Comparison of ENCODE assay signal across 18 cellular contexts in genomic region chr6:55734256-55734655, GRCh38.
DNase-seq lines count a peak whose midpoint lies in the region; ATAC-seq, FAIRE-seq and TF ChIP-seq lines count a peak whose summit lies in the region.
"Had no signal": no experiment of that assay in that cellular context is flagged by ENCODE, and none has a peak within 500 bp of the region (broad histone marks: within the 10 kb centered on the region; RNA-seq: fewer than 3 reads in every experiment).

No MANE protein-coding gene starts in this region.

- H3K9ac ChIP-seq in PC-3 (ENCODE audit: low read length) (no peak overlapping the region), mesendoderm (ENCODE audit: low read length) (no peak overlapping the region)

- CTCF ChIA-PET in Calu3 (lab: Charles Lee) (no interaction called here), PC-3 (lab: Charles Lee) (no interaction called here)

- H3K27ac ChIP-seq in PC-3 (ENCODE audit: low read length), result no peak overlapping the region
- no peak overlapping the region for H3K27ac ChIP-seq in mesendoderm (ENCODE audit: low read depth, low read length)
- H3K27ac ChIP-seq: C4-2B had no signal

- H3K18ac ChIP-seq in mesendoderm (ENCODE audit: low read length), result no peak overlapping the region

- H3K27me3 ChIP-seq in PC-3 (ENCODE audit: low read length), result no peaks in the 10 kb centered on the region
- no peaks in the 10 kb centered on the region for H3K27me3 ChIP-seq in bronchial epithelial cell (ENCODE audit: control insufficient read depth, insufficient read depth, low read length)
- H3K27me3 ChIP-seq in mesendoderm (ENCODE audit: insufficient read depth, low read length, poor library complexity), result no peaks in the 10 kb centered on the region

- no peak overlapping the region for H2BK5ac ChIP-seq in mesendoderm (ENCODE audit: low read length)

- peaks cover 18% of the 10 kb centered on the region for H3K4me1 Mint-ChIP-seq in Calu3 (ENCODE audit: low read depth, unreplicated experiment)

- POLR2A ChIA-PET in PC-3 (lab: Charles Lee; ENCODE audit: unreplicated experiment), result no interaction called here

- no peak overlapping the region for H3K4me3 Mint-ChIP-seq in Calu3 (ENCODE audit: low read depth, unreplicated experiment)

- H4K5ac ChIP-seq in mesendoderm (ENCODE audit: low read length), result no peak overlapping the region

- H3K36me3 Mint-ChIP-seq in Calu3 (ENCODE audit: insufficient read depth, unreplicated experiment), result no peaks in the 10 kb centered on the region

- no peak overlapping the region for H2AFZ ChIP-seq in PC-3 (ENCODE audit: low read length)

- H3K79me2 ChIP-seq in PC-3 (ENCODE audit: low read length), result no peaks in the 10 kb centered on the region
- H3K79me2 ChIP-seq in mesendoderm (ENCODE audit: control insufficient read depth, insufficient read depth, low read length), result no peaks in the 10 kb centered on the region

- TF ChIP-seq CTCF in Calu3 (IDR thresholded peaks at IDR 0.05; ENCODE audit: unreplicated experiment) (no peak), PC-3 (conservative IDR thresholded peaks at IDR 0.05; ENCODE audit: low read depth, low read length) (no peak), bronchial epithelial cell (IDR thresholded peaks at IDR 0.05; ENCODE audit: insufficient read depth, low read length, severe bottlenecking) (no peak)

- H4K20me1 ChIP-seq in PC-3 (ENCODE audit: low read length), result no peaks in the 10 kb centered on the region

- BruUV-seq in Calu3 (replicated peaks; lab: Mats Ljungman, UMichigan) (no TSS peak), PC-3 (replicated peaks; lab: Mats Ljungman, UMichigan) (no TSS peak)

- no peak overlapping the region for H3K23ac ChIP-seq in mesendoderm (ENCODE audit: low read length)

- FAIRE-seq in bronchial epithelial cell (lab: Jason Lieb, UNC) (no peak), RCC 7860 (lab: Jason Lieb, UNC) (no peak)
- FAIRE-seq: A204.1, HTR-8/SVneo had no signal

- intact Hi-C loops in Calu3 (cut with micrococcal nuclease; ENCODE audit: unreplicated experiment) (loop anchor here (10.0 kb wide), 1 partner anchor 131 kb away; no protein-coding TSS in a partner anchor), PC-3 (cut with micrococcal nuclease) (no loop called here)

- no peak overlapping the region for H4K8ac ChIP-seq in mesendoderm (ENCODE audit: low read depth, low read length)

- H3K4me2 ChIP-seq in PC-3 (ENCODE audit: low read length) (peak overlapping the region; percentile 42), mesendoderm (ENCODE audit: low read length) (no peak overlapping the region)

- H3K4me3 ChIP-seq in PC-3 (ENCODE audit: low read length) (no peak overlapping the region), bronchial epithelial cell (ENCODE audit: low read depth, low read length) (no peak overlapping the region), mesendoderm (ENCODE audit: low read length) (no peak overlapping the region)
- H3K4me3 ChIP-seq: HAP-1 had no signal

- ATAC-seq in PC-3, result no peak
- no peak for ATAC-seq in GM18520 (IDR thresholded peaks at IDR 0.05; ENCODE audit: unreplicated experiment)

- H3K4me1 ChIP-seq in PC-3 (ENCODE audit: insufficient read depth, low read length) (peaks cover 14% of the 10 kb centered on the region), mesendoderm (ENCODE audit: control insufficient read depth, low read depth, low read length) (no peaks in the 10 kb centered on the region)
- H3K4me1 ChIP-seq: HAP-1 had no signal

- peak overlapping the region; percentile 43 for H3K27ac Mint-ChIP-seq in Calu3 (ENCODE audit: unreplicated experiment)

- H3F3A ChIP-seq in PC-3 (ENCODE audit: low read length, unreplicated experiment), result no peaks in the 10 kb centered on the region

- no peaks in the 10 kb centered on the region for H3K9me3 ChIP-seq in PC-3 (ENCODE audit: low read length)
- H3K9me3 ChIP-seq: HAP-1 had no signal

- peaks cover 2% of the 10 kb centered on the region for H3K9me3 Mint-ChIP-seq in Calu3 (ENCODE audit: low read depth, unreplicated experiment)

- H2BK15ac ChIP-seq in mesendoderm (replicated peaks; ENCODE audit: low read depth), result no peak overlapping the region

- no peak overlapping the region for H2AK5ac ChIP-seq in mesendoderm (ENCODE audit: low read length)

- no peak for DNase-seq in Calu3
- DNase-seq in PC-3, result peak; percentile 67
- DNase-seq in bronchial epithelial cell (ENCODE audit: low read depth), result peak; percentile 43
- peak; percentile 42 for DNase-seq in kidney tubule cell (ENCODE audit: low spot score)
- DNase-seq in mesendoderm, result no peak
- DNase-seq in RCC 7860 (ENCODE audit: low spot score), result no peak
- DNase-seq in activated naive CD4-positive, alpha-beta T cell (lab: John Stamatoyannopoulos, UW), result no peak
- DNase-seq: DMS153; NCI-H1048; NCI-H345; NCI-H69; NK-92 treated with Interleukin-12 subunit alpha and Interleukin-12 subunit beta, amount 100 ng/mL, for 24 hours; Right ventricle myocardium superior had no signal

- no peak overlapping the region for H3K4ac ChIP-seq in mesendoderm (ENCODE audit: low read depth, low read length)

- no peaks in the 10 kb centered on the region for H3K36me3 ChIP-seq in PC-3 (ENCODE audit: low read depth, low read length)
- H3K36me3 ChIP-seq in bronchial epithelial cell (ENCODE audit: control insufficient read depth, insufficient read depth, low read length), result no peaks in the 10 kb centered on the region
- H3K36me3 ChIP-seq in mesendoderm (ENCODE audit: control insufficient read depth, insufficient read depth, low read length), result no peaks in the 10 kb centered on the region
- H3K36me3 ChIP-seq: HAP-1 had no signal

- no peaks in the 10 kb centered on the region for H3K79me1 ChIP-seq in mesendoderm (ENCODE audit: low read length)

- no peak overlapping the region for H2BK120ac ChIP-seq in mesendoderm (ENCODE audit: low read depth, low read length)

- H3K27me3 Mint-ChIP-seq in Calu3 (ENCODE audit: unreplicated experiment), result no peaks in the 10 kb centered on the region

- H3K56ac ChIP-seq in mesendoderm (ENCODE audit: low read length), result no peak overlapping the region

- no peaks in the 10 kb centered on the region for H3K9me2 ChIP-seq in PC-3 (replicated peaks; ENCODE audit: low read length)

Comparison
In these comparisons a context has a peak if more than half of its experiments do, and no peak if none do; other contexts are left out.
1. DNase-seq: peak in PC-3 (single experiment), bronchial epithelial cell (single experiment) and kidney tubule cell (single experiment); none in Calu3 (single experiment), mesendoderm (single experiment), RCC 7860 (single experiment) and activated naive CD4-positive, alpha-beta T cell (0 of 4).